In genomic region chr1:197902454-197903195, GRCh38 we compare ENCODE assay signal across 8 cellular contexts. TPM values are rescaled to one million over a fixed set of nuclear protein-coding genes. Genes with fewer than 3 reads are reported as not detected.
DNase-seq lines count a peak whose midpoint lies in the region; ATAC-seq, FAIRE-seq and TF ChIP-seq lines count a peak whose summit lies in the region.

TSS of gene C1orf53 (plus strand) at chr1:197902630. CDS start at chr1:197902650, 20 bp downstream.

- BruUV-seq in HepG2 (replicated peaks; lab: Mats Ljungman, UMichigan) = TSS peak; percentile 93

- ATAC-seq in GM19043 (IDR thresholded peaks at IDR 0.05; ENCODE audit: low read depth, unreplicated experiment) (peak; percentile 95), HG03342 (IDR thresholded peaks at IDR 0.05; ENCODE audit: unreplicated experiment) (peak; percentile 97), HepG2 (peak; percentile 98)

- TF ChIP-seq RAD21 in HepG2 (CRISPR knock-in tag; IDR thresholded peaks at IDR 0.05) = peak; percentile 78; the same call in 1 of the 2 replicates

- H3K4me2 ChIP-seq in HepG2 (ENCODE audit: low read depth, low read length) = peak within 1 kb of the TSS; percentile 97

- H3K27me3 ChIP-seq in HepG2 (ENCODE audit: control insufficient read depth in 1 of 2, insufficient read depth in 2 of 2, low read length in 2 of 2) = no peaks in the 10 kb centered on the region; a peak in 1 of 5 replicates

- peak within 1 kb of the TSS; percentile 92 for H3K9ac ChIP-seq in HepG2 (ENCODE audit: insufficient read depth, low read depth, low read length)

- 0% methylated on average over 14 of the region's 90 CpGs for WGBS in HepG2 (ENCODE audit: low lambda C conversion rate)

- TF ChIP-seq CTCF in HepG2 (CRISPR knock-in tag; IDR thresholded peaks at IDR 0.05) = no peak

- no peaks in the 10 kb centered on the region for H4K20me1 ChIP-seq in HepG2 (ENCODE audit: insufficient read depth, low read length)

- peak within 1 kb of the TSS; percentile 98 for H3K27ac ChIP-seq in HepG2 (ENCODE audit: extremely low read length, insufficient read depth, low read length)

- peak within 1 kb of the TSS; percentile 69 to 89 (median 81) for H3K4me3 ChIP-seq in HepG2 (replicated peaks in 1 of 3; ENCODE audit: insufficient read depth in 1 of 3, low read depth in 2 of 3, low read length in 3 of 3)

- in situ Hi-C loops in HepG2 (cut with HindIII; ENCODE audit: extremely low pct_ligation_motif_present, low pct_unique_long_range_greater_than_20kb) = no loop called here

- H2AFZ ChIP-seq in HepG2 (ENCODE audit: low read length) = peak within 1 kb of the TSS; percentile 86

- CTCF ChIA-PET in HepG2 (lab: Yijun Ruan, JAX; ENCODE audit: low intra/inter-chr PET ratio, low total read pairs) = no interaction called here

- no peaks in the 10 kb centered on the region for H3K9me3 ChIP-seq in HepG2 (ENCODE audit: low read length)

- peak; percentile 94 for DNase-seq in Ammon's horn (ENCODE audit: low spot score)
- peak; percentile 80 to 94 for DNase-seq in NCI-H446 (lab: John Stamatoyannopoulos, UW)
- peak; percentile 71 to 75 for DNase-seq in activated CD4-positive, alpha-beta T cell treated with anti-CD3 and anti-CD28 coated beads for 4 hours
- DNase-seq in cortex of kidney (lab: John Stamatoyannopoulos, UW) = peak; percentile 86
- DNase-seq in HepG2 (ENCODE audit: low spot score) = peak; percentile 71
- DNase-seq in stimulated activated CD4-positive, alpha-beta T cell treated with anti-CD3 and anti-CD28 coated beads, Interleukin-4, amount 100 ng/mL, for 1 hour = peak; percentile 81

- peaks cover 34% of the 10 kb centered on the region for H3K4me1 ChIP-seq in HepG2 (ENCODE audit: insufficient read depth, low read length)

- intact Hi-C loops in HepG2 (cut with micrococcal nuclease; ENCODE audit: unreplicated experiment) = loop anchor here (1.0 to 5.0 kb wide), 2 partner anchors 14 to 125 kb away; partner anchors contain the start of gene DENND1B

- POLR2A ChIA-PET in HepG2 (lab: Yijun Ruan, JAX) = interaction anchor here (0.7 to 3.8 kb wide), 15 partner anchors 9 to 317 kb away, joined by 3 to 51 read pairs (median 4); partner anchors contain the start of genes DENND1B and LHX9

- TF ChIP-seq POLR2A in HepG2 (IDR thresholded peaks at IDR 0.05; ENCODE audit: insufficient read depth in 1 of 2, low read depth in 2 of 2, low read length in 2 of 2) = peak; percentile 69 to 83

- TF ChIP-seq EP300 in HepG2 (IDR thresholded peaks at IDR 0.05; ENCODE audit: low read depth in 2 of 2, low read length in 2 of 2) = no peak; a peak in 1 of 4 replicates
- no peak; the same call in 1 of the 2 replicates for TF ChIP-seq EP300 in HepG2 (CRISPR knock-in tag; IDR thresholded peaks at IDR 0.05; ENCODE audit: borderline replicate concordance)

- no peaks in the 10 kb centered on the region for H3K79me2 ChIP-seq in HepG2 (ENCODE audit: insufficient read depth, low read length)

- H3K36me3 ChIP-seq in HepG2 (replicated peaks in 1 of 2; ENCODE audit: control insufficient read depth in 1 of 2, insufficient read depth in 2 of 2, low read length in 2 of 2) = no peaks in the 10 kb centered on the region

- no peak for FAIRE-seq in HepG2 (lab: Jason Lieb, UNC)

TF ChIP-seq in HepG2, 621 proteins besides CTCF, POLR2A, EP300 and RAD21 (continues in another document):
- TF ChIP-seq ZNF292 (CRISPR knock-in tag; IDR thresholded peaks at IDR 0.05; ENCODE audit: borderline replicate concordance, low read depth) (0 out of 2 replicates have a peak, but pooled peaks have one; percentile 60), ATF7 (IDR thresholded peaks at IDR 0.05) (no peak), ATF7 (CRISPR knock-in tag; IDR thresholded peaks at IDR 0.05) (no peak; the same call in 1 of the 2 replicates), ZNF772 (CRISPR knock-in tag; IDR thresholded peaks at IDR 0.05) (peak; percentile 96; the same call in 1 of the 2 replicates), ZNF891 (CRISPR knock-in tag; IDR thresholded peaks at IDR 0.05) (peak; percentile 88), HNF4A (CRISPR knock-in tag; IDR thresholded peaks at IDR 0.05) (no peak), ZBTB20 (CRISPR knock-in tag; IDR thresholded peaks at IDR 0.05; ENCODE audit: borderline replicate concordance, low read depth) (peak; percentile 63; the same call in 1 of the 2 replicates), MTF1 (CRISPR knock-in tag; IDR thresholded peaks at IDR 0.05) (no peak), MED13 (CRISPR knock-in tag; IDR thresholded peaks at IDR 0.05) (no peak), AHR (CRISPR knock-in tag; IDR thresholded peaks at IDR 0.05) (peak; percentile 30; the same call in 1 of the 2 replicates), ZNF557 (CRISPR knock-in tag; IDR thresholded peaks at IDR 0.05) (peak; percentile 81; the same call in 1 of the 2 replicates), NFIC (IDR thresholded peaks at IDR 0.05; ENCODE audit: low read length) (no peak), MYNN (CRISPR knock-in tag; IDR thresholded peaks at IDR 0.05; ENCODE audit: low read depth) (no peak), KAT8 (CRISPR knock-in tag; IDR thresholded peaks at IDR 0.05) (peak; percentile 80; the same call in 1 of the 2 replicates), ZNF781 (CRISPR knock-in tag; IDR thresholded peaks at IDR 0.05; ENCODE audit: borderline replicate concordance, not compliant biosample characterization) (no peak), GZF1 (CRISPR knock-in tag; IDR thresholded peaks at IDR 0.05) (0 out of 2 replicates have a peak, but pooled peaks have one; percentile 52), CBX5 (CRISPR knock-in tag; IDR thresholded peaks at IDR 0.05; ENCODE audit: borderline replicate concordance) (no peak; the same call in 1 of the 2 replicates)
- TF ChIP-seq, protein P1, sequence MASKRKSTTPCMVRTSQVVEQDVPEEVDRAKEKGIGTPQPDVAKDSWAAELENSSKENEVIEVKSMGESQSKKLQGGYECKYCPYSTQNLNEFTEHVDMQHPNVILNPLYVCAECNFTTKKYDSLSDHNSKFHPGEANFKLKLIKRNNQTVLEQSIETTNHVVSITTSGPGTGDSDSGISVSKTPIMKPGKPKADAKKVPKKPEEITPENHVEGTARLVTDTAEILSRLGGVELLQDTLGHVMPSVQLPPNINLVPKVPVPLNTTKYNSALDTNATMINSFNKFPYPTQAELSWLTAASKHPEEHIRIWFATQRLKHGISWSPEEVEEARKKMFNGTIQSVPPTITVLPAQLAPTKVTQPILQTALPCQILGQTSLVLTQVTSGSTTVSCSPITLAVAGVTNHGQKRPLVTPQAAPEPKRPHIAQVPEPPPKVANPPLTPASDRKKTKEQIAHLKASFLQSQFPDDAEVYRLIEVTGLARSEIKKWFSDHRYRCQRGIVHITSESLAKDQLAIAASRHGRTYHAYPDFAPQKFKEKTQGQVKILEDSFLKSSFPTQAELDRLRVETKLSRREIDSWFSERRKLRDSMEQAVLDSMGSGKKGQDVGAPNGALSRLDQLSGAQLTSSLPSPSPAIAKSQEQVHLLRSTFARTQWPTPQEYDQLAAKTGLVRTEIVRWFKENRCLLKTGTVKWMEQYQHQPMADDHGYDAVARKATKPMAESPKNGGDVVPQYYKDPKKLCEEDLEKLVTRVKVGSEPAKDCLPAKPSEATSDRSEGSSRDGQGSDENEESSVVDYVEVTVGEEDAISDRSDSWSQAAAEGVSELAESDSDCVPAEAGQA (IDR thresholded peaks at IDR 0.05; ENCODE audit: low read depth) = peak; percentile 84
- TF ChIP-seq, protein P1 (CRISPR knock-in tag; IDR thresholded peaks at IDR 0.05; ENCODE audit: borderline replicate concordance) = peak; percentile 66; the same call in 1 of the 2 replicates

RNA-seq across cellular contexts. Expression of gene C1orf53, which starts in this region (rescaled TPM):
- total RNA-seq in HepG2 (2016; rRNA removed; fragmentation: Illumina TruSeq; extraction: Trizol) = 8.5 and 10.1 TPM in 2 replicates
- total RNA-seq in HepG2 (2016; cell fraction: cytosol; rRNA removed; fragmentation: Illumina TruSeq; extraction: Trizol; ENCODE audit: low read depth) = 28.8 and 32.5 TPM in 2 replicates
- total RNA-seq in HepG2 (2016; cell fraction: insoluble cytoplasmic fraction; rRNA removed; fragmentation: Illumina TruSeq; extraction: Trizol) = 9.8 and 11.1 TPM in 2 replicates
- total RNA-seq in HepG2 (2016; cell fraction: membrane; rRNA removed; fragmentation: Illumina TruSeq; extraction: Trizol) = 16.0 and 23.8 TPM in 2 replicates
- total RNA-seq in HepG2 (2016; cell fraction: nucleus; rRNA removed; fragmentation: Illumina TruSeq; extraction: Trizol) = 2.7 and 4.2 TPM in 2 replicates
- 4.7 and 5.8 TPM in 2 replicates for polyA plus RNA-seq in HepG2 (2011; rRNA removed)
- polyA plus RNA-seq in HepG2 (2011; cell fraction: cytosol; rRNA removed) = 3.7 and 6.1 TPM in 2 replicates
- polyA plus RNA-seq in HepG2 (2011; cell fraction: nucleus; rRNA removed) = 2.3 and 3.2 TPM in 2 replicates
- 1.9 and 5.4 TPM in 2 replicates for polyA plus RNA-seq in HepG2 (2012)
- polyA plus RNA-seq in HepG2 (2016; cell fraction: cytosol; fragmentation: Illumina TruSeq; extraction: Trizol; ENCODE audit: low read depth) = 38.1 and 46.8 TPM in 2 replicates
- 9.2 and 12.3 TPM in 2 replicates for polyA plus RNA-seq in HepG2 (2016; cell fraction: insoluble cytoplasmic fraction; fragmentation: Illumina TruSeq; extraction: Trizol; ENCODE audit: low read depth)
- 19.3 and 20.6 TPM in 2 replicates for polyA plus RNA-seq in HepG2 (2016; cell fraction: membrane; fragmentation: Illumina TruSeq; extraction: Trizol; ENCODE audit: low read depth)
- polyA plus RNA-seq in HepG2 (2016; cell fraction: nucleus; fragmentation: Illumina TruSeq; extraction: Trizol; ENCODE audit: insufficient read depth, low read depth) = 5.6 and 7.0 TPM in 2 replicates
- polyA minus RNA-seq in HepG2 (2011; rRNA and poly(A)+ RNA removed; ENCODE audit: low replicate concordance) = 2.6 TPM in 1 of 2 replicates, not detected in the other
- polyA minus RNA-seq in HepG2 (2011; cell fraction: cytosol; rRNA and poly(A)+ RNA removed) = 1.6 and 2.0 TPM in 2 replicates
- polyA minus RNA-seq in HepG2 (2011; cell fraction: nucleus; rRNA and poly(A)+ RNA removed) = 1.2 TPM in 2 replicates

Comparison
In these comparisons a context has a peak if more than half of its experiments do, and no peak if none do; other contexts are left out.
1. Peak in every context shown above with its lines: DNase-seq, ATAC-seq, H3K4me3 ChIP-seq and H3K27ac ChIP-seq.